10 cellular contexts compared by ENCODE assay signal in genomic region chr16:73053379-73054130, GRCh38. TPM values are rescaled to one million over a fixed set of nuclear protein-coding genes. Genes with fewer than 3 reads are reported as not detected.
DNase-seq lines count a peak whose midpoint lies in the region; ATAC-seq and TF ChIP-seq lines count a peak whose summit lies in the region.
"Had no signal": no experiment of that assay in that cellular context is flagged by ENCODE, and none has a peak within 500 bp of the region (broad histone marks: within the 10 kb centered on the region; RNA-seq: fewer than 3 reads in every experiment).

No MANE protein-coding gene starts in this region.

- H3K9me3 Mint-ChIP-seq in neural progenitor cell: peaks cover 2% of the 10 kb centered on the region
- no peaks in the 10 kb centered on the region for H3K9me3 Mint-ChIP-seq in type B pancreatic cell
- H3K9me3 Mint-ChIP-seq: nephron had no signal

- H3F3A ChIP-seq in neural progenitor cell (ENCODE audit: low read depth): peaks cover 62% of the 10 kb centered on the region

- H3K9me3 ChIP-seq in neural progenitor cell (ENCODE audit: low read depth): no peaks in the 10 kb centered on the region

- peaks cover 3% of the 10 kb centered on the region for H3K36me3 Mint-ChIP-seq in neural progenitor cell
- no peaks in the 10 kb centered on the region for H3K36me3 Mint-ChIP-seq in type B pancreatic cell

- H3K36me3 ChIP-seq in neural progenitor cell: no peaks in the 10 kb centered on the region

- peaks cover 90% of the 10 kb centered on the region for H3K27me3 ChIP-seq in neural progenitor cell

- DNase-seq in DMS153 treated with DMSO at 0.1 percent for 48 hours (lab: John Stamatoyannopoulos, UW; ENCODE audit: unreplicated experiment) (peak; percentile 78), NCI-H2107 (lab: John Stamatoyannopoulos, UW) (peak; percentile 84), dermis blood vessel endothelial cell (peak; percentile 87), neural progenitor cell (ENCODE audit: low spot score) (no peak), type B pancreatic cell (ENCODE audit: extremely low spot score, unreplicated experiment) (no peak)
- no peak for DNase-seq in activated CD4-positive, alpha-beta T cell treated with anti-CD3 and anti-CD28 coated beads, Interleukin-2, amount 50 U/mL, for 1 hour

- H4K20me1 ChIP-seq in neural progenitor cell (ENCODE audit: low read depth): peaks cover 88% of the 10 kb centered on the region

- H3K4me1 Mint-ChIP-seq in neural progenitor cell (no peaks in the 10 kb centered on the region), type B pancreatic cell (ENCODE audit: unreplicated experiment) (peaks cover 30% of the 10 kb centered on the region)
- H3K4me1 Mint-ChIP-seq: nephron had no signal

- H3K27me3 Mint-ChIP-seq in neural progenitor cell (ENCODE audit: insufficient read depth, low read depth) (peaks cover 12% of the 10 kb centered on the region), type B pancreatic cell (no peaks in the 10 kb centered on the region)

- H3K4me3 ChIP-seq in neural progenitor cell: no peak overlapping the region

- H3K4me3 Mint-ChIP-seq in neural progenitor cell (no peak overlapping the region), type B pancreatic cell (no peak overlapping the region)

- H3K9ac ChIP-seq in neural progenitor cell: no peak overlapping the region

- peaks cover 70% of the 10 kb centered on the region for H3K4me1 ChIP-seq in neural progenitor cell

- H3K27ac Mint-ChIP-seq in neural progenitor cell: no peak overlapping the region
- no peak overlapping the region for H3K27ac Mint-ChIP-seq in type B pancreatic cell
- H3K27ac Mint-ChIP-seq: nephron had no signal

- H2AFZ ChIP-seq in neural progenitor cell (replicated peaks): no peak overlapping the region

- no peak overlapping the region for H3K27ac ChIP-seq in neural progenitor cell
- H3K27ac ChIP-seq: HL-60 had no signal

- peak overlapping the region; percentile 52 for H3K4me2 ChIP-seq in neural progenitor cell

- no peak for TF ChIP-seq CTCF in neural progenitor cell (IDR thresholded peaks at IDR 0.05)
- no peak for TF ChIP-seq CTCF in type B pancreatic cell (conservative IDR thresholded peaks at IDR 0.05)

- peaks cover 6% of the 10 kb centered on the region for H3K79me2 ChIP-seq in neural progenitor cell (ENCODE audit: low read depth)

- ATAC-seq in HG03432 (IDR thresholded peaks at IDR 0.05; ENCODE audit: unreplicated experiment): no peak
- no peak for ATAC-seq in HG03039 (IDR thresholded peaks at IDR 0.05; ENCODE audit: unreplicated experiment)

RNA-seq across cellular contexts. Expression of gene ZFHX3, which starts 5.6 kb away (rescaled TPM):
- total RNA-seq in dermis blood vessel endothelial cell (5.6 and 9.1 TPM in 2 replicates), neural progenitor cell (ENCODE audit: low replicate concordance) (1.5 and 2.4 TPM in 2 replicates), type B pancreatic cell (ENCODE audit: low replicate concordance) (47.4 and 48.5 TPM in 2 replicates)

Comparison
In these comparisons a context has a peak if more than half of its experiments do, and no peak if none do; other contexts are left out.
1. DNase-seq: peak in DMS153 treated with DMSO at 0.1 percent for 48 hours (single experiment), NCI-H2107 (single experiment) and dermis blood vessel endothelial cell (single experiment); none in neural progenitor cell (single experiment), type B pancreatic cell (single experiment) and activated CD4-positive, alpha-beta T cell treated with anti-CD3 and anti-CD28 coated beads, Interleukin-2, amount 50 U/mL, for 1 hour (single experiment).